In the genomic region with DNA sequence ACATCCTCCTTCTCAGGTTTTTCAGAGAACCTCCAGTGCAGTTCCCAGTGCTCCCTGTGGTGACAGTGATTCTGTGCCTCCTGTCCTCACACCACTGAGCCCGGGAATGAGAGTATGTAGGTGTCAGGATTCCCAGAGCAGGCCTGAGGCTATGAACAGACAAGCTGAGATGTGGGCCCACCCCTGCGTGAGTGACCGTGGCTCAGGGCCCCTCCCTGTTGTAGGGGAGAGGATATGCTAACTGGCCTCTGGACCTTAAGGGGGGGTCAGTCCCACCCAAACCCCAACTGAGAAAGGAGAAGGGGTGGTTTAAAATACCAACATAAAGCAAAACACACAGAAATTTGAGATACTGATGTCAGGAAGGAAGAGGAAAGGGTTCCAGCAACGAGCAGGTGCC, we compare ENCODE assay signal across 34 cellular contexts.
"Had no signal": no experiment of that assay in that cellular context is flagged by ENCODE, and none has a peak within 500 bp of the region (broad histone marks: within the 10 kb centered on the region; RNA-seq: fewer than 3 reads in every experiment).

No MANE protein-coding gene starts in this region.

- H3K27ac ChIP-seq: adrenal gland, body of pancreas, brain microvascular endothelial cell, breast epithelium, VCaP had no signal

- H3K4me1 ChIP-seq: adrenal gland, body of pancreas, breast epithelium had no signal

- FAIRE-seq: astrocyte, TTC549 had no signal

- H3K27me3 ChIP-seq: adrenal gland, body of pancreas, brain microvascular endothelial cell, breast epithelium had no signal

- ATAC-seq: activated CD8-positive, alpha-beta memory T cell treated with anti-CD3 and anti-CD28 coated beads, Interleukin-2, amount 10 ng/mL, durations not matched to agents 7 days and 5 days; activated CD8-positive, alpha-beta T cell treated with anti-CD3 and anti-CD28 coated beads for 36 hours; activated naive CD4-positive, alpha-beta T cell treated with anti-CD3 and anti-CD28 coated beads, Interleukin-2, amount 50 U/mL, for 72 hours; activated T-cell treated with anti-CD3 and anti-CD28 coated beads, Interleukin-2, amount 50 U/mL, for 4 hours; activated T-cell treated with anti-CD3 and anti-CD28 coated beads, Interleukin-2, amount 50 U/mL, for 72 hours; activated T-helper 17 cell treated with anti-CD3 and anti-CD28 coated beads, Interleukin-2, amount 50 U/mL, for 72 hours; body of pancreas; T-cell had no signal

- H3K4me3 ChIP-seq: adrenal gland, body of pancreas, breast epithelium had no signal

- DNase-seq: activated B cell treated with CpG ODN at 0.5 μM for 24 hours; activated CD4-positive, alpha-beta memory T cell treated with anti-CD3 and anti-CD28 coated beads for 36 hours; activated CD4-positive, alpha-beta T cell treated with anti-CD3 and anti-CD28 coated beads for 4 hours; activated CD4-positive, alpha-beta T cell treated with anti-CD3 and anti-CD28 coated beads, Interleukin-2, amount 10 ng/mL, durations not matched to agents 24 days and 14 days; activated CD4-positive, alpha-beta T cell treated with anti-CD3 and anti-CD28 coated beads, Interleukin-2, amount 50 U/mL, for 1 hour; activated CD4-positive, alpha-beta T cell treated with anti-CD3 and anti-CD28 coated beads, Interleukin-2, amount 50 U/mL, for 4 hours; activated CD4-positive, CD25-positive, alpha-beta regulatory T cell treated with anti-CD3 and anti-CD28 coated beads, Interleukin-2, amount 50 U/mL, for 72 hours; activated CD8-positive, alpha-beta memory T cell treated with anti-CD3 and anti-CD28 coated beads, Interleukin-2, amount 10 ng/mL, durations not matched to agents 7 days and 5 days; activated CD8-positive, alpha-beta T cell treated with anti-CD3 and anti-CD28 coated beads for 36 hours; activated effector memory CD4-positive, alpha-beta T cell treated with anti-CD3 and anti-CD28 coated beads, Interleukin-2, amount 50 U/mL, for 16 hours; activated gamma-delta T cell treated with Interleukin-2 at 50 U/mL for 16 hours; activated naive CD4-positive, alpha-beta T cell; activated naive CD4-positive, alpha-beta T cell treated with anti-CD3 and anti-CD28 coated beads for 36 hours; activated naive CD4-positive, alpha-beta T cell treated with anti-CD3 and anti-CD28 coated beads, Interleukin-2, amount 50 U/mL, for 16 hours; activated naive CD8-positive, alpha-beta T cell treated with anti-CD3 and anti-CD28 coated beads for 36 hours; activated T-cell treated with anti-CD3 and anti-CD28 coated beads for 4 hours; activated T-cell treated with anti-CD3 and anti-CD28 coated beads, Interleukin-2, amount 50 U/mL, for 1 hour; activated T-cell treated with anti-CD3 and anti-CD28 coated beads, Interleukin-2, amount 50 U/mL, for 4 hours; activated T-cell treated with anti-CD3 and anti-CD28 coated beads, Interleukin-2, amount 50 U/mL, for 72 hours; amniotic stem cell; aorta; body of pancreas; brain microvascular endothelial cell; central memory CD4-positive, alpha-beta T cell; T-cell; T-helper 2 cell; T-helper 9 cell had no signal

- H3K9me3 ChIP-seq: adrenal gland, body of pancreas, breast epithelium had no signal

- H3K36me3 ChIP-seq: adrenal gland, brain microvascular endothelial cell, breast epithelium had no signal
